In the genomic region with DNA sequence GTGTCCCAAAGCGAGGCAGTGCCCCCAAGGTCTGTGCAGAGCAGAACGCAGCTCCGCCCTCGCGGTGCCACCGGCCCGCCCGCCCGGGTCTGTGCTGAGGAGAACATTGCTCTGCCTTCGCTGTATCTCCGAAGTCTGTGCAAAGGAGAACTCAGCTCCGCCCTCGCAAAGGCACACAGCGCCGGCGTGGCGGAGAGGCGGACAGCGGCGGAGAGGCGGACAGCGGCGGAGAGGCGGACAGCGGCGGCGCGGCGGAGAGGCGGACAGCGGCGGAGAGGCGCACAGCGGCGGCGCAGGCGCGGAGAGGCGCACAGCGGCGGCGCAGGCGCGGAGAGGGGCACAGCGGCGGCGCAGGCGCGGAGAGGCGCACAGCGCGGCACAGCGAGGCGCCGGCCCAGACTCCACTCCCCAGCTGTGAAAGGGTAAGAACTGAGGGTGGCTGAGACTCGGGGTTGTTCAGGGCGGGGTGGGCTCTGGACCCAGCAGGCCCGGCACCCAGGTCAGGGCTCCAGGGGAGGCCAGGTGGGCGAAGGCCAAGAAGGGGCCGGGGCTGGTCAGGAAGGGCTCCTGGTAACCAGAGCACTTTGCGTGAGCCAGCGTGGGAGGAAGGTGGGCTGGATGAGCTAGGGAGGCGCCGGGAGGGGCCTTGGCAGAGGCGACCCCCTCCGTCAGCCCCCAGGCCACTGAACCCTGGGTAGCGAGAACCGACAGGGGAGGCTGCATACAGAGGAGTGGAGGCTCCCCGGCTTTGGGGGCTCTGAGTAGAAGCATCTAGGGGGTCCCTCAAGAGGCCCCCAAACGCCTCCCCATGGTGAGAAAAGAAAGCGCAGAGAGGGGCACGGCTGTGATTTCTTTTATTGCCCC, we compare ENCODE assay signal across 8 cellular contexts. TPM values are rescaled to one million over a fixed set of nuclear protein-coding genes. Genes with fewer than 3 reads are reported as not detected.
DNase-seq lines count a peak whose midpoint lies in the region; ATAC-seq and TF ChIP-seq lines count a peak whose summit lies in the region.
"Not testable (repeated sequence)": the region's sequence is repeated elsewhere in the genome, so short reads cannot be mapped to it uniquely, and the experiment has no call there.

No MANE protein-coding gene starts in this region.

- not testable (repeated sequence) for TF ChIP-seq EP300 in ovary (IDR thresholded peaks at IDR 0.05)

- not testable (repeated sequence) for H3K27me3 ChIP-seq in ovary; subcutaneous abdominal adipose tissue (ENCODE audit: control insufficient read depth in 5 of 5, insufficient read depth in 4 of 5, low read length in 5 of 5)

- peak overlapping the region; percentile 73 for H3K4me3 ChIP-seq in ovary
- peak overlapping the region; percentile 69 to 79 (median 73) for H3K4me3 ChIP-seq in subcutaneous abdominal adipose tissue (ENCODE audit: low read depth in 1 of 5, low read length in 5 of 5)

- H3K4me1 ChIP-seq in ovary (ENCODE audit: insufficient read depth); subcutaneous abdominal adipose tissue (ENCODE audit: control insufficient read depth in 5 of 5, insufficient read depth in 5 of 5, low read length in 5 of 5): not testable (repeated sequence)

- not testable (repeated sequence) for H3K36me3 ChIP-seq in ovary
- peaks cover 0 to 13% (median 5%) of the 10 kb centered on the region in 5 donors for H3K36me3 ChIP-seq in subcutaneous abdominal adipose tissue (ENCODE audit: control insufficient read depth in 5 of 5, insufficient read depth in 5 of 5, low read length in 5 of 5)

- not testable (repeated sequence) for H3K9me3 ChIP-seq in ovary; subcutaneous abdominal adipose tissue (ENCODE audit: control insufficient read depth in 5 of 5, low read length in 5 of 5)

- WGBS in ovary, 3 donors, result 1 to 2% (median 1%) methylated on average over 34 to 71 of the region's 72 CpGs

- peak; percentile 71 for DNase-seq in ELR (ENCODE audit: low read depth)
- peak; percentile 0 for DNase-seq in NCI-H1417 treated with DMSO at 0.1 percent for 48 hours (lab: John Stamatoyannopoulos, UW)
- peak; percentile 73 for DNase-seq in T1000 (lab: John Stamatoyannopoulos, UW)
- peak; percentile 24 for DNase-seq in amniotic stem cell (lab: John Stamatoyannopoulos, UW)
- DNase-seq in left cardiac atrium, result peak; percentile 67
- DNase-seq in ovary, result peak; percentile 59 to 84 (median 64)

- peak in 1 of 3 donors; percentile 10 for TF ChIP-seq CTCF in ovary (IDR thresholded peaks at IDR 0.05)

- intact Hi-C loops in left cardiac atrium (cut with DNase I); ovary (cut with DNase I): not testable (repeated sequence)

- peak overlapping the region in 4 of 5 donors; percentile 43 to 87 (median 86) for H3K9ac ChIP-seq in subcutaneous abdominal adipose tissue (ENCODE audit: low read length in 5 of 5)

- peak; percentile 71 for ATAC-seq in HG02588 (IDR thresholded peaks at IDR 0.05; ENCODE audit: unreplicated experiment)
- ATAC-seq in left cardiac atrium, result peak; percentile 100

- peak overlapping the region in 1 of 2 donors; percentile 57 for H3K27ac ChIP-seq in ovary
- not testable (repeated sequence) for H3K27ac ChIP-seq in subcutaneous abdominal adipose tissue (ENCODE audit: low read depth, low read length)

- TF ChIP-seq POLR2A in ovary (IDR thresholded peaks at IDR 0.05), result not testable (repeated sequence)

RNA-seq across cellular contexts. Expression of gene VPREB1, which starts 53.4 kb away (rescaled TPM):
- total RNA-seq in left cardiac atrium, result not detected
- not detected for total RNA-seq in ovary
- polyA plus RNA-seq in ovary, result not detected

Comparison
In these comparisons a context has a peak if more than half of its experiments do, and no peak if none do; other contexts are left out.
1. DNase-seq: peak in every context shown above with its lines; median percentile 73 in T1000; 71 in ELR; 67 in left cardiac atrium; 64 in ovary; 24 in amniotic stem cell; 0 in NCI-H1417 treated with DMSO at 0.1 percent for 48 hours.